ENCODE assay signal across 22 cellular contexts in the genomic region with DNA sequence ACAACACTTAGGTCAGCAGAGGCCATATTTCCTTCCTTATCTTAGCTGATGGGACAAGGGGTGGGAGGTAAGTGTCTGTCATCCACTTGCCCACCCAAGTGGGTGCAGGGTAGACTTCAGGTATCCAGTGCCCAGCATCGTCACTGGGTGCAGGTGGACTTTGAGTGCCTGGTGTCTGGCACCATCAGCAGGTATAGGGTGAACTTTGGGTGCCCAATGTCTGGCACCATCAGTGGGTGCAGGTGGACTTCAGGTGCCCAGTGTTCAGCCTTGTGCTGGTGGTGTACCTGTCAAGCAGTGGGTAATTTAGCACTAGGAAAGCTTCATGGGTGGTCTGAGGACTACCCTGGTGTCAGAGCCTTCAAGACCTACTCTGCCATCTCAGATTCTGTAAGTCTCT.
DNase-seq lines count a peak whose midpoint lies in the region; TF ChIP-seq lines count a peak whose summit lies in the region.
"Had no signal": no experiment of that assay in that cellular context is flagged by ENCODE, and none has a peak within 500 bp of the region (broad histone marks: within the 10 kb centered on the region; RNA-seq: fewer than 3 reads in every experiment).

No MANE protein-coding gene starts in this region.

- H3K4ac ChIP-seq in trophoblast cell (ENCODE audit: low read depth, low read length) = no peak overlapping the region

- H3K36me3 Mint-ChIP-seq in CD14-positive monocyte = peaks cover 0 to 2% of the 10 kb centered on the region in 2 donors
- H3K36me3 Mint-ChIP-seq: IgD-negative memory B cell had no signal

- no peak for TF ChIP-seq CTCF in CD14-positive monocyte (IDR thresholded peaks at IDR 0.05)

- H3K27ac ChIP-seq in caudate nucleus (ENCODE audit: low read depth, low read length) (peak overlapping the region; percentile 69), substantia nigra (ENCODE audit: low read depth, low read length, poor library complexity, severe bottlenecking) (peak overlapping the region; percentile 35), trophoblast cell (ENCODE audit: low read depth, low read length) (no peak overlapping the region)
- H3K27ac ChIP-seq: epithelial cell of prostate, left lung, SK-N-MC had no signal

- no peaks in the 10 kb centered on the region for H3K36me3 ChIP-seq in trophoblast cell (ENCODE audit: control insufficient read depth in 1 of 2, insufficient read depth in 2 of 2, low read length in 2 of 2)

- no peaks in the 10 kb centered on the region for H3K4me1 ChIP-seq in trophoblast cell (ENCODE audit: control insufficient read depth in 1 of 2, insufficient read depth in 2 of 2, low read length in 2 of 2)

- H2AK5ac ChIP-seq in trophoblast cell (ENCODE audit: low read length) = no peak overlapping the region

- H3K14ac ChIP-seq in trophoblast cell (ENCODE audit: low read length) = no peak overlapping the region

- no peak overlapping the region for H3K4me2 ChIP-seq in trophoblast cell (ENCODE audit: low read length)

- H3K9me3 ChIP-seq in trophoblast cell (ENCODE audit: insufficient read depth, low read depth, low read length) = peaks cover 4% of the 10 kb centered on the region

- H2BK12ac ChIP-seq in trophoblast cell (ENCODE audit: low read length) = no peak overlapping the region

- peaks cover 11 to 23% (median 18%) of the 10 kb centered on the region in 7 donors for H3K9me3 Mint-ChIP-seq in CD14-positive monocyte

- no CpG with 5 or more reads among the region's 1 CpG for WGBS in trophoblast cell (ENCODE audit: extremely low coverage, insufficient coverage, insufficient read length)

- no peaks in the 10 kb centered on the region for H3K79me2 ChIP-seq in trophoblast cell (ENCODE audit: control insufficient read depth, insufficient read depth, low read length, poor library complexity)

- no peak overlapping the region for H2BK120ac ChIP-seq in trophoblast cell (ENCODE audit: insufficient read depth, low read length, poor library complexity)

- H3K9ac ChIP-seq in trophoblast cell (ENCODE audit: low read length) = no peak overlapping the region

- H4K8ac ChIP-seq in trophoblast cell (ENCODE audit: low read depth, low read length) = no peak overlapping the region

- H3K27me3 Mint-ChIP-seq in CD14-positive monocyte (ENCODE audit: low read depth in 3 of 3) = peaks cover 2% of the 10 kb centered on the region in 3 donors

- peak; percentile 31 for DNase-seq in CD14-positive monocyte (ENCODE audit: low spot score)
- no peak for DNase-seq in caudate nucleus (lab: John Stamatoyannopoulos, UW)
- peak; percentile 43 for DNase-seq in mesenteric fat pad (ENCODE audit: low spot score)
- no peak for DNase-seq in substantia nigra (lab: John Stamatoyannopoulos, UW)
- DNase-seq in ACHN = no peak
- DNase-seq in GDM1 (lab: John Stamatoyannopoulos, UW) = no peak
- no peak for DNase-seq in trophoblast cell
- DNase-seq in activated gamma-delta T cell treated with Interleukin-2 at 50 U/mL for 16 hours = no peak
- DNase-seq: activated CD4-positive, alpha-beta T cell treated with anti-CD3 and anti-CD28 coated beads for 48 hours; activated naive CD4-positive, alpha-beta T cell treated with Interleukin-2 at 50 U/mL for 16 hours; activated T-cell treated with anti-CD3 and anti-CD28 coated beads, Interleukin-2, amount 50 U/mL, for 48 hours; amniotic stem cell; central memory CD4-positive, alpha-beta T cell; immature natural killer cell; NCI-H1930; stimulated activated CD8-positive, alpha-beta memory T cell treated with anti-CD3 and anti-CD28 coated beads, Interleukin-4, amount 100 ng/mL, for 48 hours; T-helper 2 cell had no signal

- no peak overlapping the region for H3K23ac ChIP-seq in trophoblast cell (ENCODE audit: low read length)

- H3K18ac ChIP-seq in trophoblast cell (ENCODE audit: low read length) = no peak overlapping the region

- H3K4me3 ChIP-seq in trophoblast cell (ENCODE audit: low read depth, low read length) = no peak overlapping the region
- H3K4me3 ChIP-seq: left lung, SK-N-MC had no signal

- no peak overlapping the region for H4K91ac ChIP-seq in trophoblast cell (ENCODE audit: low read depth, low read length)

- intact Hi-C loops in CD14-positive monocyte (cut with micrococcal nuclease) = no loop called here

- H2BK5ac ChIP-seq in trophoblast cell (ENCODE audit: low read depth, low read length, poor library complexity) = no peak overlapping the region

- H3K27me3 ChIP-seq in trophoblast cell (ENCODE audit: insufficient read depth, low read length) = no peaks in the 10 kb centered on the region
- H3K27me3 ChIP-seq: left lung had no signal

- H3K4me1 Mint-ChIP-seq in CD14-positive monocyte = peaks cover 9% of the 10 kb centered on the region
- H3K4me1 Mint-ChIP-seq: IgD-negative memory B cell, immature natural killer cell had no signal

- H3K4me3 Mint-ChIP-seq in CD14-positive monocyte = no peak overlapping the region
- H3K4me3 Mint-ChIP-seq: IgD-negative memory B cell, immature natural killer cell, nephron had no signal

- no peak overlapping the region for H3K27ac Mint-ChIP-seq in CD14-positive monocyte
- H3K27ac Mint-ChIP-seq: IgD-negative memory B cell, immature natural killer cell had no signal

- H2AFZ ChIP-seq in trophoblast cell (ENCODE audit: insufficient read depth, low read length, poor library complexity) = no peak overlapping the region

- no peaks in the 10 kb centered on the region for H3K79me1 ChIP-seq in trophoblast cell (ENCODE audit: low read length)

- in situ Hi-C loops in ACHN (cut with HindIII; ENCODE audit: low pct_ligation_motif_present, low pct_unique_long_range_greater_than_20kb, low sequenced_read_pairs) = no loop called here

- H4K12ac ChIP-seq in trophoblast cell (ENCODE audit: low read depth, low read length) = no peak overlapping the region

Comparison
In these comparisons a context has a peak if more than half of its experiments do, and no peak if none do; other contexts are left out.
1. DNase-seq: peak in CD14-positive monocyte (single experiment) and mesenteric fat pad (single experiment); none in caudate nucleus (0 of 61), substantia nigra (0 of 49), ACHN (single experiment), GDM1 (single experiment), trophoblast cell (0 of 2) and activated gamma-delta T cell treated with Interleukin-2 at 50 U/mL for 16 hours (single experiment).